In genomic region chr1:64891440-64891815, GRCh38 we compare ENCODE assay signal across 13 cellular contexts.
DNase-seq lines count a peak whose midpoint lies in the region; ATAC-seq and TF ChIP-seq lines count a peak whose summit lies in the region.
"Had no signal": no experiment of that assay in that cellular context is flagged by ENCODE, and none has a peak within 500 bp of the region (broad histone marks: within the 10 kb centered on the region; RNA-seq: fewer than 3 reads in every experiment).

No MANE protein-coding gene starts in this region.

- ATAC-seq in activated B cell treated with CpG ODN at 0.5 μM for 24 hours (ENCODE audit: low read depth): no peak

- peak overlapping the region; percentile 6 for H3K4me3 Mint-ChIP-seq in activated B cell treated with CpG ODN at 0.5 μM for 24 hours

- no peaks in the 10 kb centered on the region for H3K9me3 ChIP-seq in neutrophil

- H3K4me3 ChIP-seq in fibroblast of the aortic adventitia (ENCODE audit: low read depth, low read length) (no peak overlapping the region), neutrophil (ENCODE audit: low read depth in 1 of 2, low read length in 1 of 2) (no peak overlapping the region), dorsolateral prefrontal cortex (no peak overlapping the region)

- DNase-seq in NCI-H1694 (lab: John Stamatoyannopoulos, UW) (peak; percentile 13), NCI-H1694 treated with DMSO at 0.1 percent for 48 hours (lab: John Stamatoyannopoulos, UW) (no peak), activated B cell treated with CpG ODN at 0.5 μM for 24 hours (no peak), fibroblast of the aortic adventitia (ENCODE audit: low read depth) (peak; percentile 38), NAMALWA (ENCODE audit: low spot score) (no peak), dorsolateral prefrontal cortex (no peak), DMS153 treated with DMSO at 0.1 percent for 48 hours (lab: John Stamatoyannopoulos, UW; ENCODE audit: unreplicated experiment) (no peak)
- DNase-seq: 8988T; activated CD4-positive, alpha-beta T cell treated with anti-CD3 and anti-CD28 coated beads, Interleukin-2, amount 50 U/mL, for 1 hour; midbrain; NCI-H1092; NCI-H526 treated with DMSO at 0.1 percent for 48 hours had no signal

- H3K9me3 Mint-ChIP-seq in activated B cell treated with CpG ODN at 0.5 μM for 24 hours: no peaks in the 10 kb centered on the region

- no peak for TF ChIP-seq CTCF in activated B cell treated with CpG ODN at 0.5 μM for 24 hours (IDR thresholded peaks at IDR 0.05)
- TF ChIP-seq CTCF in fibroblast of the aortic adventitia (IDR thresholded peaks at IDR 0.05; ENCODE audit: insufficient read depth, low read length): no peak
- no peak for TF ChIP-seq CTCF in neutrophil (IDR thresholded peaks at IDR 0.05)
- TF ChIP-seq CTCF in dorsolateral prefrontal cortex (IDR thresholded peaks at IDR 0.05 in 54 of 56, conservative IDR thresholded peaks at IDR 0.05 in 2 of 56; ENCODE audit: low read depth in 1 of 56, partially characterized antibody in 56 of 56): no peak

- CTCF ChIA-PET in activated B cell treated with CpG ODN at 0.5 μM for 24 hours (lab: Charles Lee): no interaction called here

- peaks cover 98% of the 10 kb centered on the region for H3K4me1 Mint-ChIP-seq in activated B cell treated with CpG ODN at 0.5 μM for 24 hours

- no peak overlapping the region for H3K27ac Mint-ChIP-seq in activated B cell treated with CpG ODN at 0.5 μM for 24 hours

- H3K27me3 ChIP-seq in neutrophil (no peaks in the 10 kb centered on the region), dorsolateral prefrontal cortex (no peaks in the 10 kb centered on the region)

- H3K36me3 ChIP-seq in neutrophil: no peaks in the 10 kb centered on the region

- H3K27me3 Mint-ChIP-seq in activated B cell treated with CpG ODN at 0.5 μM for 24 hours: no peaks in the 10 kb centered on the region

- peak overlapping the region; percentile 14 for H3K27ac ChIP-seq in neutrophil
- no peak overlapping the region for H3K27ac ChIP-seq in dorsolateral prefrontal cortex

- POLR2A ChIA-PET in activated B cell treated with CpG ODN at 0.5 μM for 24 hours (lab: Charles Lee): no interaction called here

- intact Hi-C loops in activated B cell treated with CpG ODN at 0.5 μM for 24 hours (cut with micrococcal nuclease) (no loop called here), dorsolateral prefrontal cortex (cut with DNase I) (no loop called here)

- H3K36me3 Mint-ChIP-seq in activated B cell treated with CpG ODN at 0.5 μM for 24 hours (ENCODE audit: low read depth): no peaks in the 10 kb centered on the region

- peaks cover 12 to 13% of the 10 kb centered on the region in 2 experiments for H3K4me1 ChIP-seq in neutrophil (ENCODE audit: control insufficient read depth in 1 of 2, insufficient read depth in 1 of 2, low read depth in 1 of 2, low read length in 1 of 2)

Comparison
In these comparisons a context has a peak if more than half of its experiments do, and no peak if none do; other contexts are left out.
1. DNase-seq: peak in NCI-H1694 (single experiment) and fibroblast of the aortic adventitia (single experiment); none in NCI-H1694 treated with DMSO at 0.1 percent for 48 hours (single experiment), activated B cell treated with CpG ODN at 0.5 μM for 24 hours (single experiment), NAMALWA (single experiment), dorsolateral prefrontal cortex (0 of 10) and DMS153 treated with DMSO at 0.1 percent for 48 hours (single experiment).